13 cellular contexts compared by ENCODE assay signal in genomic region chr1:227764019-227764391, GRCh38. TPM values are rescaled to one million over a fixed set of nuclear protein-coding genes. Genes with fewer than 3 reads are reported as not detected.
DNase-seq lines count a peak whose midpoint lies in the region; ATAC-seq and TF ChIP-seq lines count a peak whose summit lies in the region.
"Had no signal": no experiment of that assay in that cellular context is flagged by ENCODE, and none has a peak within 500 bp of the region (broad histone marks: within the 10 kb centered on the region; RNA-seq: fewer than 3 reads in every experiment).

No MANE protein-coding gene starts in this region.

- H3K4me2 ChIP-seq in IMR-90 (ENCODE audit: low read depth, low read length) (no peak overlapping the region), osteoblast (ENCODE audit: insufficient read depth, low read length) (no peak overlapping the region)
- H3K4me2 ChIP-seq: hepatocyte had no signal

- H3K36me3 ChIP-seq in IMR-90 (ENCODE audit: control insufficient read depth, insufficient read depth, low read length) (peaks cover 40% of the 10 kb centered on the region), osteoblast (ENCODE audit: insufficient read depth, low read length) (peaks cover 40% of the 10 kb centered on the region), transverse colon (peaks cover 0 to 5% (median 0%) of the 10 kb centered on the region in 4 donors)

- no peak overlapping the region for H3K56ac ChIP-seq in IMR-90 (ENCODE audit: extremely low read depth, insufficient read depth, low read length)

- TF ChIP-seq CTCF in IMR-90 (conservative IDR thresholded peaks at IDR 0.05; ENCODE audit: low read depth, low read length) (no peak), osteoblast (IDR thresholded peaks at IDR 0.05; ENCODE audit: extremely low read depth, low read depth, low read length) (no peak), transverse colon (IDR thresholded peaks at IDR 0.05) (no peak)

- no peak overlapping the region for H4K91ac ChIP-seq in IMR-90 (ENCODE audit: insufficient read depth, low read depth, low read length)

- BruUV-seq in IMR-90 (replicated peaks; lab: Mats Ljungman, UMichigan) = no TSS peak

- no peak overlapping the region for H2BK120ac ChIP-seq in IMR-90 (ENCODE audit: low read depth, low read length)

- H3K9me3 ChIP-seq in IMR-90 (ENCODE audit: control insufficient read depth, insufficient read depth, low read length) (no peaks in the 10 kb centered on the region), osteoblast (ENCODE audit: low read depth, low read length) (no peaks in the 10 kb centered on the region), transverse colon (no peaks in the 10 kb centered on the region)

- no peak overlapping the region for H2BK15ac ChIP-seq in IMR-90 (ENCODE audit: low read depth, low read length)

- H2BK20ac ChIP-seq in IMR-90 (ENCODE audit: low read depth, low read length) = no peak overlapping the region

- H3K9ac ChIP-seq in IMR-90 (ENCODE audit: low read depth, low read length) = no peak overlapping the region

- peak; percentile 49 for DNase-seq in DMS53 (lab: John Stamatoyannopoulos, UW)
- DNase-seq in DMS53 treated with DMSO at 0.1 percent for 48 hours (lab: John Stamatoyannopoulos, UW; ENCODE audit: unreplicated experiment) = no peak
- peak; percentile 35 for DNase-seq in IMR-90
- peak; percentile 64 for DNase-seq in osteoblast (ENCODE audit: insufficient read length, low spot score, missing footprints)
- no peak for DNase-seq in transverse colon
- no peak for DNase-seq in NCI-H345 (lab: John Stamatoyannopoulos, UW)
- DNase-seq: activated CD4-positive, CD25-positive, alpha-beta regulatory T cell; activated naive CD4-positive, alpha-beta T cell treated with anti-CD3 and anti-CD28 coated beads for 36 hours; NCI-H2107 had no signal

- no peak for TF ChIP-seq RAD21 in IMR-90 (IDR thresholded peaks at IDR 0.05; ENCODE audit: low read length)

- in situ Hi-C loops in IMR-90 (cut with MboI; ENCODE audit: low sequenced_read_pairs) = loop anchor here (5.0 to 10.0 kb wide), 2 partner anchors 183 to 321 kb away; partner anchors contain the start of genes ARF1 and WNT9A
- in situ Hi-C loops in transverse colon (cut with MboI; ENCODE audit: low pct_ligation_motif_present in 1 of 4, low pct_unique_long_range_greater_than_20kb in 1 of 4, low sequenced_read_pairs in 3 of 4) = loop anchor here in 3 of 4 donors (10.0 to 25.0 kb wide), 3 partner anchors 171 to 191 kb away; partner anchors contain the start of gene WNT9A (in 1 of the 3)

- peaks cover 22 to 74% of the 10 kb centered on the region in 2 experiments; a peak in 3 of 4 replicates for H3K79me1 ChIP-seq in IMR-90 (ENCODE audit: low read depth in 1 of 2, low read length in 2 of 2)

- POLR2A ChIA-PET in IMR-90 (lab: Charles Lee; ENCODE audit: unreplicated experiment) = no interaction called here

- dilution Hi-C loops in IMR-90 (cut with HindIII; ENCODE audit: low sequenced_read_pairs, unreplicated experiment) = no loop called here

- no peak overlapping the region for H4K8ac ChIP-seq in IMR-90 (ENCODE audit: low read depth in 2 of 2, low read length in 2 of 2)

- no peak overlapping the region for H3K4me3 ChIP-seq in IMR-90 (ENCODE audit: insufficient read depth, low read depth, low read length)
- no peak overlapping the region for H3K4me3 ChIP-seq in osteoblast (ENCODE audit: insufficient read depth, low read length)
- H3K4me3 ChIP-seq in transverse colon = no peak overlapping the region
- H3K4me3 ChIP-seq: hepatocyte had no signal

- H3K27me3 ChIP-seq in IMR-90 (ENCODE audit: control insufficient read depth, insufficient read depth, low read length) = no peaks in the 10 kb centered on the region
- H3K27me3 ChIP-seq in osteoblast (ENCODE audit: insufficient read depth, low read length) = no peaks in the 10 kb centered on the region
- no peaks in the 10 kb centered on the region for H3K27me3 ChIP-seq in transverse colon
- H3K27me3 ChIP-seq: hepatocyte had no signal

- H2AFZ ChIP-seq in IMR-90 (replicated peaks; ENCODE audit: low read length, poor library complexity) (no peak overlapping the region), osteoblast (ENCODE audit: low read length) (no peak overlapping the region)
- H2AFZ ChIP-seq: hepatocyte had no signal

- H2BK5ac ChIP-seq in IMR-90 (ENCODE audit: low read depth, low read length, poor library complexity, severe bottlenecking) = peak overlapping the region; percentile 39

- H3K27ac ChIP-seq in IMR-90 (ENCODE audit: insufficient read depth, low read length) (no peak overlapping the region), cingulate gyrus (ENCODE audit: low read depth, low read length) (peak overlapping the region; percentile 76), osteoblast (ENCODE audit: low read depth, low read length) (no peak overlapping the region), transverse colon (peak overlapping the region in 1 of 4 donors; percentile 62)
- H3K27ac ChIP-seq: 22Rv1, hepatocyte had no signal

- no peak overlapping the region for H4K5ac ChIP-seq in IMR-90 (ENCODE audit: low read depth, low read length)

- H3K18ac ChIP-seq in IMR-90 (ENCODE audit: low read depth, low read length) = no peak overlapping the region

- H2AK5ac ChIP-seq in IMR-90 (ENCODE audit: low read depth, low read length) = peak overlapping the region; percentile 59

- 80% methylated on average over 5 of the region's 7 CpGs; no CpG with 5 or more reads in 1 of the 2 experiments for WGBS in IMR-90 (ENCODE audit: extremely low coverage in 2 of 2, insufficient read length in 1 of 2), 2 experiments
- 88% methylated on average over 7 of the region's 7 CpGs; no CpG with 5 or more reads in 1 of the 2 donors for WGBS in transverse colon (ENCODE audit: low coverage in 1 of 2), 2 donors

- H2AK9ac ChIP-seq in IMR-90 (replicated peaks; ENCODE audit: low read depth, low read length, poor library complexity) = peak overlapping the region; percentile 7

- no peak for TF ChIP-seq POLR2A in IMR-90 (IDR thresholded peaks at IDR 0.05; ENCODE audit: low read depth, low read length)
- TF ChIP-seq POLR2A in transverse colon (IDR thresholded peaks at IDR 0.05) = no peak

- no peak overlapping the region; the same call in 1 of the 2 replicates for H3K23ac ChIP-seq in IMR-90 (ENCODE audit: low read depth, low read length)

- TF ChIP-seq EP300 in transverse colon (IDR thresholded peaks at IDR 0.05; ENCODE audit: low read depth) = no peak

- H3K4me1 ChIP-seq in IMR-90 (ENCODE audit: control insufficient read depth, insufficient read depth, low read length) (peaks cover 25% of the 10 kb centered on the region), osteoblast (ENCODE audit: insufficient read depth, low read length) (peaks cover 34% of the 10 kb centered on the region), transverse colon (peaks cover 13 to 23% (median 20%) of the 10 kb centered on the region in 4 donors)

- H3K14ac ChIP-seq in IMR-90 (replicated peaks; ENCODE audit: low read depth, low read length) = no peak overlapping the region

- CTCF ChIA-PET in IMR-90 (lab: Yijun Ruan, JAX) = interaction anchor here (0.6 to 1.1 kb wide), 2 partner anchors 83 to 189 kb away, joined by 3 to 5 read pairs; no protein-coding TSS in a partner anchor

- H3K9me1 ChIP-seq in IMR-90 (ENCODE audit: insufficient read depth, low read length) = peaks cover 21% of the 10 kb centered on the region

- H4K20me1 ChIP-seq in IMR-90 (ENCODE audit: insufficient read depth, low read length) = peaks cover 55% of the 10 kb centered on the region
- H4K20me1 ChIP-seq in osteoblast (ENCODE audit: insufficient read depth, low read length) = peaks cover 74% of the 10 kb centered on the region

- no peak for ATAC-seq in IMR-90 (ENCODE audit: low read depth)
- ATAC-seq in HG02884 (IDR thresholded peaks at IDR 0.05; ENCODE audit: unreplicated experiment) = no peak

- intact Hi-C loops in IMR-90 (cut with micrococcal nuclease) = loop anchor here (5.0 kb wide), 1 partner anchor 318 kb away; the partner anchor contains the start of gene ARF1
- intact Hi-C loops in transverse colon (cut with DNase I; ENCODE audit: low total_unique reads) = no loop called here

- peaks cover 33% of the 10 kb centered on the region for H3K79me2 ChIP-seq in osteoblast (ENCODE audit: insufficient read depth, low read length)

- H3K4ac ChIP-seq in IMR-90 (ENCODE audit: low read depth, low read length) = 0 out of 2 replicates have a peak overlapping the region, but pooled peaks have one; percentile 24

TF ChIP-seq in IMR-90, 13 proteins besides CTCF, POLR2A, EP300 and RAD21:
- TF ChIP-seq NFE2L2 (IDR thresholded peaks at IDR 0.05; ENCODE audit: low read depth, low read length) = peak; percentile 72
- no peak for TF ChIP-seq MXI1 (IDR thresholded peaks at IDR 0.05; ENCODE audit: borderline replicate concordance, low read depth, low read length)
- no peak for TF ChIP-seq CEBPB (IDR thresholded peaks at IDR 0.05; ENCODE audit: low read depth, low read length)

RNA-seq across cellular contexts. Expression of gene SNAP47, which starts 28.8 kb away (rescaled TPM):
- 65.3 and 72.9 TPM in 2 replicates for total RNA-seq in IMR-90 (2012; rRNA removed)
- polyA plus RNA-seq in IMR-90 (2012; rRNA removed) = 39.4 and 39.5 TPM in 2 replicates
- 46.6 and 52.1 TPM in 2 replicates for polyA plus RNA-seq in IMR-90 (2012; cell fraction: cytosol; rRNA removed)
- polyA plus RNA-seq in IMR-90 (2012; cell fraction: nucleus; rRNA removed; ENCODE audit: low replicate concordance) = 28.6 and 37.2 TPM in 2 replicates
- 47.7 and 51.4 TPM in 2 replicates for total RNA-seq in osteoblast
- 10 to 100 TPM; 24.1 to 49.0 (median 38.4) TPM for total RNA-seq in transverse colon

RNA-seq across cellular contexts. Expression of gene JMJD4, which starts 28.9 kb away (rescaled TPM):
- 26.7 and 28.5 TPM in 2 replicates for total RNA-seq in IMR-90 (2012; rRNA removed)
- 23.5 and 24.6 TPM in 2 replicates for polyA plus RNA-seq in IMR-90 (2012; rRNA removed)
- polyA plus RNA-seq in IMR-90 (2012; cell fraction: cytosol; rRNA removed) = 15.0 and 26.0 TPM in 2 replicates
- 26.9 and 58.9 TPM in 2 replicates for polyA plus RNA-seq in IMR-90 (2012; cell fraction: nucleus; rRNA removed; ENCODE audit: low replicate concordance)
- 27.5 and 30.4 TPM in 2 replicates for total RNA-seq in osteoblast
- total RNA-seq in transverse colon = 10 to 100 TPM in 3 of 4 donors, 1 to 10 TPM in 1; 6.8 to 52.7 (median 19.8) TPM

RNA-seq across cellular contexts. Expression of gene PRSS38, which starts 51.5 kb away (rescaled TPM):
- total RNA-seq in IMR-90 (2012; rRNA removed) (not detected in 2 replicates), osteoblast (not detected in 2 replicates), transverse colon (not detected)
- polyA plus RNA-seq in IMR-90 (2012; rRNA removed) = not detected in 2 replicates
- polyA plus RNA-seq in IMR-90 (2012; cell fraction: cytosol; rRNA removed) = not detected in 2 replicates
- polyA plus RNA-seq in IMR-90 (2012; cell fraction: nucleus; rRNA removed; ENCODE audit: low replicate concordance) = not detected in 2 replicates
- total RNA-seq: activated naive CD4-positive, alpha-beta T cell treated with anti-CD3 and anti-CD28 coated beads for 36 hours; hepatocyte had no signal
- polyA plus RNA-seq: hepatocyte had no signal

Comparison
In these comparisons a context has a peak if more than half of its experiments do, and no peak if none do; other contexts are left out.
1. DNase-seq: peak in DMS53 (single experiment), IMR-90 (single experiment) and osteoblast (single experiment); none in DMS53 treated with DMSO at 0.1 percent for 48 hours (single experiment), transverse colon (single experiment) and NCI-H345 (single experiment).